Comparison of ENCODE assay signal across 8 cellular contexts in the genomic region with DNA sequence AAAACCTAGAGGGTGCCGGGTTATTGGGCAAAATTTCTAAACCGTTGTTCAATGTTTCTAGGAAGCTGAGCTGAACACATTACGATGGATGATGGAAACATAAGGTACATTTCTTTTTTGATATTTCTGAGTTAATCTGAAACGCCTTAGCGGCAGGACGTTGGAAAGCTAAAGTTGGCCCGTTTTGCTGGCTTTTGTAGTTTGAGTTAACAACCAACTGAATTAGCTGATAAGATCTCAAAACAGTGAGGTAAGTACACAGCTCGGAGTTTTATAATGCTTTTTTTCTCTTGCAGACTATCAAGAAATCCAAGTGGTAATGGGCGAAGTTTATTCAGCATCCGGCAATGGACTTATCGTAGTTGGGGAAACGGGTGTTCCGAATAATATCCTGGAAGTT.
DNase-seq lines count a peak whose midpoint lies in the region; ATAC-seq and TF ChIP-seq lines count a peak whose summit lies in the region.

No MANE protein-coding gene starts in this region.

- no peaks in the 10 kb centered on the region for H3K9me3 ChIP-seq in Caco-2
- H3K9me3 ChIP-seq in Peyer's patch, result no peaks in the 10 kb centered on the region

- H3K36me3 Mint-ChIP-seq in Caco-2 (ENCODE audit: insufficient read depth, unreplicated experiment), result peaks cover 49% of the 10 kb centered on the region
- H3K36me3 Mint-ChIP-seq in osteocyte (ENCODE audit: unreplicated experiment), result peaks cover 12% of the 10 kb centered on the region

- H3K36me3 ChIP-seq in Caco-2 (ENCODE audit: control insufficient read depth, insufficient read depth, low read length) (peaks cover 3% of the 10 kb centered on the region; the same call in 1 of the 2 replicates), Peyer's patch (no peaks in the 10 kb centered on the region)

- no peak for ATAC-seq in HG03565 (IDR thresholded peaks at IDR 0.05; ENCODE audit: unreplicated experiment)

- no peaks in the 10 kb centered on the region for H3K27me3 Mint-ChIP-seq in Caco-2 (ENCODE audit: insufficient read depth, unreplicated experiment)
- no peaks in the 10 kb centered on the region for H3K27me3 Mint-ChIP-seq in osteocyte (ENCODE audit: unreplicated experiment)

- no TSS peak for BruUV-seq in Caco-2 (replicated peaks; lab: Mats Ljungman, UMichigan)

- TF ChIP-seq CTCF in Caco-2 (IDR thresholded peaks at IDR 0.05; ENCODE audit: insufficient read depth in 1 of 2, low read depth in 1 of 2, low read length in 1 of 2, severe bottlenecking in 1 of 2, unreplicated experiment in 1 of 2) (no peak), Peyer's patch (IDR thresholded peaks at IDR 0.05) (no peak), epithelial cell of esophagus (IDR thresholded peaks at IDR 0.05; ENCODE audit: insufficient read depth, low read depth, low read length, missing control alignments) (no peak), osteocyte (IDR thresholded peaks at IDR 0.05) (no peak)

- POLR2A ChIA-PET in Caco-2 (lab: Charles Lee), result no interaction called here

- peak overlapping the region; percentile 86 to 97 (median 92) for H3K27ac ChIP-seq in Peyer's patch

- H3K4me3 ChIP-seq in Caco-2 (ENCODE audit: low read depth, low read length) (peak overlapping the region; percentile 87), Peyer's patch (peak overlapping the region; percentile 58 to 86 (median 65)), epithelial cell of esophagus (ENCODE audit: low read length) (peak overlapping the region; percentile 98)

- CTCF ChIA-PET in Caco-2 (lab: Charles Lee), result no interaction called here

- intact Hi-C loops in Caco-2 (cut with micrococcal nuclease; ENCODE audit: unreplicated experiment), result loop anchor here (10.0 kb wide), 1 partner anchor 1145 kb away; no protein-coding TSS in a partner anchor

- H3K27me3 ChIP-seq in Caco-2 (replicated peaks; ENCODE audit: control insufficient read depth, insufficient read depth, low read length), result no peaks in the 10 kb centered on the region
- no peaks in the 10 kb centered on the region for H3K27me3 ChIP-seq in Peyer's patch

- DNase-seq in Caco-2 (no peak), Peyer's patch (no peak), epithelial cell of esophagus (ENCODE audit: low read depth) (no peak), osteocyte (ENCODE audit: extremely low spot score, unreplicated experiment) (no peak), globus pallidus (ENCODE audit: low spot score) (no peak), AG08396 (ENCODE audit: low spot score) (no peak)
- no peak for DNase-seq in stimulated activated CD4-positive, alpha-beta T cell treated with anti-CD3 and anti-CD28 coated beads, Interleukin-2, amount 100 ng/mL, for 48 hours

- TF ChIP-seq POLR2A in Peyer's patch (IDR thresholded peaks at IDR 0.05), result no peak

- H3K4me3 Mint-ChIP-seq in Caco-2 (ENCODE audit: unreplicated experiment) (peak overlapping the region; percentile 96), osteocyte (ENCODE audit: unreplicated experiment) (peak overlapping the region; percentile 89)

- H3K9me3 Mint-ChIP-seq in Caco-2 (ENCODE audit: unreplicated experiment) (no peaks in the 10 kb centered on the region), osteocyte (ENCODE audit: unreplicated experiment) (no peaks in the 10 kb centered on the region)

- H3K4me1 Mint-ChIP-seq in Caco-2 (ENCODE audit: low read depth, unreplicated experiment) (peaks cover 5% of the 10 kb centered on the region), osteocyte (ENCODE audit: unreplicated experiment) (peaks cover 40% of the 10 kb centered on the region)

- H3K27ac Mint-ChIP-seq in Caco-2 (ENCODE audit: unreplicated experiment) (peak overlapping the region; percentile 98), osteocyte (ENCODE audit: unreplicated experiment) (peak overlapping the region; percentile 96)

- H3K4me1 ChIP-seq in Caco-2, result peaks cover 34% of the 10 kb centered on the region
- peaks cover 0 to 17% (median 2%) of the 10 kb centered on the region in 4 donors for H3K4me1 ChIP-seq in Peyer's patch
